34 cellular contexts compared by ENCODE assay signal in genomic region chr10:67841737-67842136, GRCh38.
"Had no signal": no experiment of that assay in that cellular context is flagged by ENCODE, and none has a peak within 500 bp of the region (broad histone marks: within the 10 kb centered on the region; RNA-seq: fewer than 3 reads in every experiment).

No MANE protein-coding gene starts in this region.

- H3K27me3 ChIP-seq: MG63 had no signal

- DNase-seq: Karpas-422, Kasumi-1, MG63, MM.1S, NCI-H1048, NCI-H1092, NCI-H1092 treated with DMSO at 0.1 percent for 48 hours, NCI-H1105, NCI-H1105 treated with DMSO at 0.1 percent for 48 hours, NCI-H1417, NCI-H1417 treated with DMSO at 0.1 percent for 48 hours, NCI-H1436, NCI-H1436 treated with DMSO at 0.1 percent for 48 hours, NCI-H146, NCI-H1694, NCI-H1694 treated with DMSO at 0.1 percent for 48 hours, NCI-H187, NCI-H187 treated with DMSO at 0.1 percent for 48 hours, NCI-H1930, NCI-H2029, NCI-H2029 treated with DMSO at 0.1 percent for 48 hours, NCI-H2081, NCI-H2081 treated with DMSO at 0.1 percent for 48 hours, NCI-H2107, NCI-H2171, NCI-H2171 treated with DMSO at 0.1 percent for 48 hours, NCI-H2227 treated with DMSO at 0.1 percent for 48 hours, NCI-H226, NCI-H345, NCI-H446, NCI-H446 treated with DMSO at 0.1 percent for 48 hours, NCI-H510A, NCI-H510A treated with DMSO at 0.1 percent for 48 hours, NCI-H524 had no signal

- H3K36me3 ChIP-seq: MG63 had no signal

- H3K4me3 ChIP-seq: MG63 had no signal
